In the genomic region with DNA sequence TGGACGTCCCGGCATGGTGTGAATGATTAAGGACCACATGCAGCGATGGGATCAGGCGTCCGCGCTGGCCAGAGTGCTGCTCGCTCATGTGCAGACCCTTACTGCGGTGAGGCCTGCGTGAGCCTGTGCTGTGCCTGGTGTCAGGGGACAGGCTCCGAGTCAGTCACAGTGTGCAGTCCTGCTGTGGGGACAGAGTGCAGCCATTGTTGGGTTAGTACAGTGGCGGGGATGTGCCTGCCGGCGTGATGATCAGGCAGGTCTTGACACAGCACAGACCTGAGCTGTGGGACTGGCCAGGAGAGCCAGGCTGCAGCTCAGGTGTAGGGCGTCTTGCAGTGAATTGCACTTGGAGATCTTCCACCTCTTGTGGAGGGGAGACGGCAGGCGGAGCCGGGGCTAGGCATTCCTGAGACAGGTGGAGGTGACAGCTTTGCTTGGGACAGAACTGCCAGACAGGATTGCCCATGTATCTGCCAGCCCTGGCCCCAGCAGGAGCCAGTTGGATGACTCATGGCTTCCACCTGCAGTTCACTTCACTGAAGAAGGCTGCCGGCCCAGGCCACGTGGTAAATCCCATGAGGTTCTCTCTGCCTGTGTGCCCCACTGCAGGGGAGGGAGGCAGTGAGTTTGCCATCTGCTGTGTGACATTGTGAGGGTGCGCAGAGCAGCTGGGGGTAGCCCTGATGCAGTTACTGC, we compare ENCODE assay signal across 9 cellular contexts. TPM values are rescaled to one million over a fixed set of nuclear protein-coding genes. Genes with fewer than 3 reads are reported as not detected.
DNase-seq lines count a peak whose midpoint lies in the region; ATAC-seq, FAIRE-seq and TF ChIP-seq lines count a peak whose summit lies in the region.
"Had no signal": no experiment of that assay in that cellular context is flagged by ENCODE, and none has a peak within 500 bp of the region (broad histone marks: within the 10 kb centered on the region; RNA-seq: fewer than 3 reads in every experiment).

No MANE protein-coding gene starts in this region.

- no peak for TF ChIP-seq EP300 in A549 (IDR thresholded peaks at IDR 0.05)

- no peaks in the 10 kb centered on the region for H3K27me3 Mint-ChIP-seq in activated naive CD8-positive, alpha-beta T cell treated with anti-CD3 and anti-CD28 coated beads, Interleukin-2, amount 50 U/mL, for 24 hours

- no peaks in the 10 kb centered on the region for H3K9me3 ChIP-seq in A549

- no peak overlapping the region for H3K4me3 Mint-ChIP-seq in activated naive CD8-positive, alpha-beta T cell treated with anti-CD3 and anti-CD28 coated beads, Interleukin-2, amount 50 U/mL, for 24 hours

- H3K27ac ChIP-seq in A549, result peak overlapping the region; percentile 27 to 65; a peak in 3 of 6 replicates

- no peak overlapping the region for H3K4me2 ChIP-seq in A549

- ATAC-seq in A549 (peak in 1 of 2 experiments; percentile 28; a peak in 2 of 6 replicates), HG02610 (IDR thresholded peaks at IDR 0.05; ENCODE audit: unreplicated experiment) (no peak), sciatic nerve (no peak)
- ATAC-seq in activated naive CD8-positive, alpha-beta T cell treated with anti-CD3 and anti-CD28 coated beads, Interleukin-2, amount 50 U/mL, for 24 hours, result peak; percentile 58

- H3K27ac Mint-ChIP-seq in activated naive CD8-positive, alpha-beta T cell treated with anti-CD3 and anti-CD28 coated beads, Interleukin-2, amount 50 U/mL, for 24 hours, result no peak overlapping the region

- peaks cover 3% of the 10 kb centered on the region for H3K4me1 Mint-ChIP-seq in activated naive CD8-positive, alpha-beta T cell treated with anti-CD3 and anti-CD28 coated beads, Interleukin-2, amount 50 U/mL, for 24 hours

- TF ChIP-seq RAD21 in A549 (conservative IDR thresholded peaks at IDR 0.05 in 1 of 2, IDR thresholded peaks at IDR 0.05 in 1 of 2), result no peak

- TF ChIP-seq POLR2A in A549 (IDR thresholded peaks at IDR 0.05; ENCODE audit: low read length), result no peak

- intact Hi-C loops in sciatic nerve (cut with DNase I), result loop anchor here (10.0 kb wide), 1 partner anchor 58 kb away; the partner anchor contains the start of gene GTSE1

- H3K4me3 ChIP-seq in A549, result no peak overlapping the region

- CTCF ChIA-PET in A549 (lab: Yijun Ruan, JAX), result interaction anchor here (2.1 to 11.9 kb wide), 2 partner anchors 14 to 186 kb away, joined by 15 to 184 read pairs; partner anchors contain the start of gene CELSR1

- H3K4me1 ChIP-seq in A549, result peaks cover 14% of the 10 kb centered on the region

- H3K9me3 Mint-ChIP-seq in activated naive CD8-positive, alpha-beta T cell treated with anti-CD3 and anti-CD28 coated beads, Interleukin-2, amount 50 U/mL, for 24 hours, result no peaks in the 10 kb centered on the region

- 83% methylated on average over 17 of the region's 20 CpGs for WGBS in A549 (ENCODE audit: missing lambda C conversion rate)

- no peak for FAIRE-seq in A549 (lab: Jason Lieb, UNC)

- no peak for TF ChIP-seq CTCF in A549 (IDR thresholded peaks at IDR 0.05)

- POLR2A ChIA-PET in A549 (lab: Yijun Ruan, JAX), result no interaction called here

- DNase-seq in A549 (ENCODE audit: low read depth in 1 of 2, low spot score in 1 of 2), result peak; percentile 32 to 42
- peak; percentile 74 for DNase-seq in HK-2 (ENCODE audit: unreplicated experiment)
- no peak for DNase-seq in activated naive CD8-positive, alpha-beta T cell treated with anti-CD3 and anti-CD28 coated beads, Interleukin-2, amount 50 U/mL, for 24 hours
- peak; percentile 56 for DNase-seq in iris pigment epithelial cell (ENCODE audit: low read depth)
- no peak for DNase-seq in NK-92 (lab: John Stamatoyannopoulos, UW; ENCODE audit: unreplicated experiment)
- no peak for DNase-seq in NCI-H1048 (lab: John Stamatoyannopoulos, UW)
- no peak for DNase-seq in sciatic nerve (ENCODE audit: low spot score)
- DNase-seq: HCEC 1CT had no signal

- peaks cover 36% of the 10 kb centered on the region for H3K36me3 Mint-ChIP-seq in activated naive CD8-positive, alpha-beta T cell treated with anti-CD3 and anti-CD28 coated beads, Interleukin-2, amount 50 U/mL, for 24 hours (ENCODE audit: low read depth)

TF ChIP-seq in A549, 52 proteins besides CTCF, POLR2A, EP300 and RAD21:
- TF ChIP-seq ZNF302 (CRISPR knock-in tag; IDR thresholded peaks at IDR 0.05) (no peak), MAZ (IDR thresholded peaks at IDR 0.05; ENCODE audit: borderline replicate concordance, low read depth, low read length) (no peak), NR3C1 (IDR thresholded peaks at IDR 0.05) (no peak), CHD2 (IDR thresholded peaks at IDR 0.05; ENCODE audit: low read length, partially characterized antibody) (no peak), TP53 (CRISPR knock-in tag; IDR thresholded peaks at IDR 0.05) (no peak), CBX8 (IDR thresholded peaks at IDR 0.05) (no peak), RFX5 (IDR thresholded peaks at IDR 0.05) (no peak), MAX (IDR thresholded peaks at IDR 0.05) (0 out of 2 replicates have a peak, but pooled peaks have one; percentile 40), CHD4 (IDR thresholded peaks at IDR 0.05; ENCODE audit: borderline replicate concordance) (no peak), ESRRA (IDR thresholded peaks at IDR 0.05; ENCODE audit: borderline replicate concordance, low read length) (no peak), MAFK (IDR thresholded peaks at IDR 0.05; ENCODE audit: partially characterized antibody) (no peak), HOXB13 (CRISPR knock-in tag; IDR thresholded peaks at IDR 0.05; ENCODE audit: low read depth) (no peak), HEYL (CRISPR knock-in tag; IDR thresholded peaks at IDR 0.05) (no peak), HOXA7 (CRISPR knock-in tag; IDR thresholded peaks at IDR 0.05) (no peak), HDAC2 (IDR thresholded peaks at IDR 0.05) (no peak), PHF8 (IDR thresholded peaks at IDR 0.05; ENCODE audit: borderline replicate concordance, low read depth) (no peak), NPAS2 (CRISPR knock-in tag; IDR thresholded peaks at IDR 0.05; ENCODE audit: borderline replicate concordance) (no peak), FOSL2 (IDR thresholded peaks at IDR 0.05) (no peak), FOSL2 (CRISPR knock-in tag; IDR thresholded peaks at IDR 0.05) (peak; percentile 61; the same call in 1 of the 2 replicates), ZSCAN20 (CRISPR knock-in tag; IDR thresholded peaks at IDR 0.05) (no peak), RCOR1 (IDR thresholded peaks at IDR 0.05; ENCODE audit: low read depth, low read length) (no peak), CEBPB (IDR thresholded peaks at IDR 0.05) (no peak)
- TF ChIP-seq, protein P1, sequence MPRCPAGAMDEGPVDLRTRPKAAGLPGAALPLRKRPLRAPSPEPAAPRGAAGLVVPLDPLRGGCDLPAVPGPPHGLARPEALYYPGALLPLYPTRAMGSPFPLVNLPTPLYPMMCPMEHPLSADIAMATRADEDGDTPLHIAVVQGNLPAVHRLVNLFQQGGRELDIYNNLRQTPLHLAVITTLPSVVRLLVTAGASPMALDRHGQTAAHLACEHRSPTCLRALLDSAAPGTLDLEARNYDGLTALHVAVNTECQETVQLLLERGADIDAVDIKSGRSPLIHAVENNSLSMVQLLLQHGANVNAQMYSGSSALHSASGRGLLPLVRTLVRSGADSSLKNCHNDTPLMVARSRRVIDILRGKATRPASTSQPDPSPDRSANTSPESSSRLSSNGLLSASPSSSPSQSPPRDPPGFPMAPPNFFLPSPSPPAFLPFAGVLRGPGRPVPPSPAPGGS (IDR thresholded peaks at IDR 0.05), result no peak
- TF ChIP-seq, protein P2, sequence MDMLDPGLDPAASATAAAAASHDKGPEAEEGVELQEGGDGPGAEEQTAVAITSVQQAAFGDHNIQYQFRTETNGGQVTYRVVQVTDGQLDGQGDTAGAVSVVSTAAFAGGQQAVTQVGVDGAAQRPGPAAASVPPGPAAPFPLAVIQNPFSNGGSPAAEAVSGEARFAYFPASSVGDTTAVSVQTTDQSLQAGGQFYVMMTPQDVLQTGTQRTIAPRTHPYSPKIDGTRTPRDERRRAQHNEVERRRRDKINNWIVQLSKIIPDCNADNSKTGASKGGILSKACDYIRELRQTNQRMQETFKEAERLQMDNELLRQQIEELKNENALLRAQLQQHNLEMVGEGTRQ (IDR thresholded peaks at IDR 0.05), result 0 out of 2 replicates have a peak, but pooled peaks have one; percentile 13

RNA-seq across cellular contexts. Expression of gene TRMU, which starts 17.3 kb away (rescaled TPM):
- polyA plus RNA-seq in A549 (2011; rRNA removed) (30.7 and 33.4 TPM in 2 replicates), A549 (2017; fragmentation: RNase III; extraction: RNeasy Plus Mini Kit Qiagen cat#74134 plus additional on column Dnase treatment) (39.6 to 44.1 TPM (median 41.9 TPM) in 3 replicates)
- 42.2 and 42.4 TPM in 2 replicates for polyA plus RNA-seq in A549 (2012; cell fraction: cytosol; rRNA removed)
- polyA plus RNA-seq in A549 (2012; cell fraction: nucleus; rRNA removed), result 96.6 and 102 TPM in 2 replicates
- 19.5 and 20.1 TPM in 2 replicates for polyA minus RNA-seq in A549 (2011; rRNA and poly(A)+ RNA removed)
- 34.1 TPM for total RNA-seq in sciatic nerve

RNA-seq across cellular contexts. Expression of gene GTSE1, which starts 56.2 kb away (rescaled TPM):
- 11.4 and 11.5 TPM in 2 replicates for polyA plus RNA-seq in A549 (2011; rRNA removed)
- polyA plus RNA-seq in A549 (2012; cell fraction: cytosol; rRNA removed), result 19.8 and 22.9 TPM in 2 replicates
- 84.7 and 86.4 TPM in 2 replicates for polyA plus RNA-seq in A549 (2012; cell fraction: nucleus; rRNA removed)
- polyA plus RNA-seq in A549 (2017; fragmentation: RNase III; extraction: RNeasy Plus Mini Kit Qiagen cat#74134 plus additional on column Dnase treatment), result 22.9 to 26.9 TPM (median 25.7 TPM) in 3 replicates
- 6.4 and 7.6 TPM in 2 replicates for polyA minus RNA-seq in A549 (2011; rRNA and poly(A)+ RNA removed)
- 0.49 TPM for total RNA-seq in sciatic nerve

Comparison
In these comparisons a context has a peak if more than half of its experiments do, and no peak if none do; other contexts are left out.
1. DNase-seq: peak in A549 (2 of 2), HK-2 (single experiment) and iris pigment epithelial cell (single experiment); none in activated naive CD8-positive, alpha-beta T cell treated with anti-CD3 and anti-CD28 coated beads, Interleukin-2, amount 50 U/mL, for 24 hours (single experiment), NK-92 (single experiment), NCI-H1048 (single experiment) and sciatic nerve (single experiment).